ENCODE assay signal across 7 cellular contexts in genomic region chr11:34180814-34181165, GRCh38.
DNase-seq lines count a peak whose midpoint lies in the region; ATAC-seq, FAIRE-seq and TF ChIP-seq lines count a peak whose summit lies in the region.
"Not testable (repeated sequence)": the region's sequence is repeated elsewhere in the genome, so short reads cannot be mapped to it uniquely, and the experiment has no call there.

No MANE protein-coding gene starts in this region.

- H3K27me3 ChIP-seq in GM12878 (replicated peaks in 1 of 2; ENCODE audit: control insufficient read depth in 2 of 2, insufficient read depth in 2 of 2, low read length in 1 of 2), result not testable (repeated sequence)

- not testable (repeated sequence) for H3K36me3 ChIP-seq in GM12878 (ENCODE audit: control insufficient read depth in 2 of 2, insufficient read depth in 2 of 2, low read length in 1 of 2)

- not testable (repeated sequence) for DNase-seq in activated CD4-positive, alpha-beta memory T cell treated with anti-CD3 and anti-CD28 coated beads, Interleukin-2, amount 10 ng/mL, durations not matched to agents 7 days and 5 days; activated T-helper 1 cell treated with anti-CD3 and anti-CD28 coated beads, Interleukin-12 subunit alpha, Interleukin-12 subunit beta, Interleukin-2, Interleukin-4 antibody, amounts not matched to agents 30 ng/mL and 10 ng/mL and 1 ng/mL, durations not matched to agents 14 hours and 24 hours and 36 hours (ENCODE audit: low spot score); GM12878 (ENCODE audit: low read depth, low spot score); stimulated activated naive B cell treated with anti-CD40 and anti-IgM and Interleukin-4, amounts not matched to agents 10 μg/mL and 1 μg/mL and 100 μg/mL, for 72 hours

- not testable (repeated sequence) for TF ChIP-seq POLR2A in GM12878 (IDR thresholded peaks at IDR 0.05; ENCODE audit: low read depth, low read length)

- FAIRE-seq in GM12878 (lab: Jason Lieb, UNC), result not testable (repeated sequence)

- not testable (repeated sequence) for H3K79me2 ChIP-seq in GM12878 (ENCODE audit: control insufficient read depth, insufficient read depth, low read length)

- H3K4me2 ChIP-seq in GM12878 (ENCODE audit: control insufficient read depth, insufficient read depth), result peak overlapping the region; percentile 30; the same call in 1 of the 2 replicates

- not testable (repeated sequence) for H3K27me3 Mint-ChIP-seq in activated CD4-positive, alpha-beta memory T cell treated with anti-CD3 and anti-CD28 coated beads, Interleukin-2, amount 10 ng/mL, durations not matched to agents 7 days and 5 days; activated T-helper 1 cell treated with anti-CD3 and anti-CD28 coated beads, Interleukin-12 subunit alpha, Interleukin-12 subunit beta, Interleukin-2, Interleukin-4 antibody, amounts not matched to agents 30 ng/mL and 10 ng/mL and 1 ng/mL, durations not matched to agents 14 hours and 24 hours and 36 hours (ENCODE audit: insufficient read depth); stimulated activated naive B cell treated with anti-CD40 and anti-IgM and Interleukin-4, amounts not matched to agents 10 μg/mL and 1 μg/mL and 100 μg/mL, for 72 hours

- H2AFZ ChIP-seq in GM12878 (ENCODE audit: control insufficient read depth, low read depth, low read length), result peak overlapping the region; percentile 24; the same call in 1 of the 2 replicates

- H3K4me1 ChIP-seq in GM12878 (ENCODE audit: control insufficient read depth, insufficient read depth, low read length), result peaks cover 23% of the 10 kb centered on the region

- not testable (repeated sequence) for H3K4me3 Mint-ChIP-seq in activated CD4-positive, alpha-beta memory T cell treated with anti-CD3 and anti-CD28 coated beads, Interleukin-2, amount 10 ng/mL, durations not matched to agents 7 days and 5 days; activated T-helper 1 cell treated with anti-CD3 and anti-CD28 coated beads, Interleukin-12 subunit alpha, Interleukin-12 subunit beta, Interleukin-2, Interleukin-4 antibody, amounts not matched to agents 30 ng/mL and 10 ng/mL and 1 ng/mL, durations not matched to agents 14 hours and 24 hours and 36 hours; stimulated activated naive B cell treated with anti-CD40 and anti-IgM and Interleukin-4, amounts not matched to agents 10 μg/mL and 1 μg/mL and 100 μg/mL, for 72 hours

- not testable (repeated sequence) for H3K9me3 ChIP-seq in GM12878 (replicated peaks; ENCODE audit: control insufficient read depth, insufficient read depth, low read length)

- peak overlapping the region; percentile 28 for H3K27ac ChIP-seq in VCaP
- H3K27ac ChIP-seq in GM12878 (ENCODE audit: control insufficient read depth, insufficient read depth), result 0 out of 2 replicates have a peak overlapping the region, but pooled peaks have one; percentile 16

- RAD21 ChIA-PET in GM12878 (lab: Charles Lee; ENCODE audit: unreplicated experiment), result interaction anchor here (0.9 to 13.0 kb wide), 10 partner anchors 9 to 244 kb away, joined by 3 to 249 read pairs (median 4); partner anchors contain the start of gene ABTB2

- not testable (repeated sequence) for H4K20me1 ChIP-seq in GM12878 (ENCODE audit: control insufficient read depth, insufficient read depth)

- intact Hi-C loops in activated T-helper 1 cell treated with anti-CD3 and anti-CD28 coated beads, Interleukin-12 subunit alpha, Interleukin-12 subunit beta, Interleukin-2, Interleukin-4 antibody, amounts not matched to agents 30 ng/mL and 10 ng/mL and 1 ng/mL, durations not matched to agents 14 hours and 24 hours and 36 hours (cut with micrococcal nuclease), result loop anchor here (1.0 kb wide), 1 partner anchor 54 kb away; no protein-coding TSS in a partner anchor
- intact Hi-C loops in GM12878 (cut with micrococcal nuclease; ENCODE audit: unreplicated experiment), result loop anchor here (5.0 kb wide), 1 partner anchor 312 kb away; no protein-coding TSS in a partner anchor

- peak overlapping the region; percentile 31 for H3K27ac Mint-ChIP-seq in activated CD4-positive, alpha-beta memory T cell treated with anti-CD3 and anti-CD28 coated beads, Interleukin-2, amount 10 ng/mL, durations not matched to agents 7 days and 5 days
- peak overlapping the region; percentile 58 for H3K27ac Mint-ChIP-seq in activated T-helper 1 cell treated with anti-CD3 and anti-CD28 coated beads, Interleukin-12 subunit alpha, Interleukin-12 subunit beta, Interleukin-2, Interleukin-4 antibody, amounts not matched to agents 30 ng/mL and 10 ng/mL and 1 ng/mL, durations not matched to agents 14 hours and 24 hours and 36 hours
- peak overlapping the region; percentile 56 for H3K27ac Mint-ChIP-seq in stimulated activated naive B cell treated with anti-CD40 and anti-IgM and Interleukin-4, amounts not matched to agents 10 μg/mL and 1 μg/mL and 100 μg/mL, for 72 hours

- in situ Hi-C loops in GM12878 (cut with MboI), result not testable (repeated sequence)

- TF ChIP-seq EP300 in GM12878 (IDR thresholded peaks at IDR 0.05; ENCODE audit: borderline replicate concordance in 1 of 2, control insufficient read depth in 1 of 2, low read depth in 2 of 2, low read length in 2 of 2), result not testable (repeated sequence)

- not testable (repeated sequence) for TF ChIP-seq RAD21 in GM12878 (IDR thresholded peaks at IDR 0.05; ENCODE audit: insufficient read depth, low read depth, low read length)

- not testable (repeated sequence) for H3K4me3 ChIP-seq in GM12878

- not testable (repeated sequence) for H3K9me3 Mint-ChIP-seq in activated CD4-positive, alpha-beta memory T cell treated with anti-CD3 and anti-CD28 coated beads, Interleukin-2, amount 10 ng/mL, durations not matched to agents 7 days and 5 days; activated T-helper 1 cell treated with anti-CD3 and anti-CD28 coated beads, Interleukin-12 subunit alpha, Interleukin-12 subunit beta, Interleukin-2, Interleukin-4 antibody, amounts not matched to agents 30 ng/mL and 10 ng/mL and 1 ng/mL, durations not matched to agents 14 hours and 24 hours and 36 hours; stimulated activated naive B cell treated with anti-CD40 and anti-IgM and Interleukin-4, amounts not matched to agents 10 μg/mL and 1 μg/mL and 100 μg/mL, for 72 hours

- CTCF ChIA-PET in activated CD4-positive, alpha-beta memory T cell treated with anti-CD3 and anti-CD28 coated beads, Interleukin-2, amount 10 ng/mL, durations not matched to agents 7 days and 5 days (lab: Charles Lee), result not testable (repeated sequence)
- CTCF ChIA-PET in GM12878 (lab: Yijun Ruan, JAX), result interaction anchor here (1.0 to 10.5 kb wide), 9 partner anchors 8 to 288 kb away, joined by 3 to 167 read pairs (median 4); partner anchors contain the start of gene ABTB2

- BruUV-seq in GM12878 (replicated peaks; lab: Mats Ljungman, UMichigan), result not testable (repeated sequence)

- POLR2A ChIA-PET in activated CD4-positive, alpha-beta memory T cell treated with anti-CD3 and anti-CD28 coated beads, Interleukin-2, amount 10 ng/mL, durations not matched to agents 7 days and 5 days (lab: Charles Lee), result interaction anchor here (1.1 to 1.9 kb wide), 3 partner anchors 12 to 177 kb away, joined by 3 to 9 read pairs (median 3); partner anchors contain the start of gene ABTB2
- POLR2A ChIA-PET in GM12878 (lab: Charles Lee), result interaction anchor here (1.2 to 1.7 kb wide), 3 partner anchors 17 to 177 kb away, joined by 3 to 6 read pairs (median 3); partner anchors contain the start of gene ABTB2

- WGBS in GM12878 (ENCODE audit: insufficient coverage, insufficient replicate concordance, low lambda C conversion rate, missing lambda C conversion rate), result 5% methylated on average over 5 of the region's 5 CpGs

- ATAC-seq in GM18909 (IDR thresholded peaks at IDR 0.05; ENCODE audit: poor library complexity, unreplicated experiment), result peak; percentile 15
- ATAC-seq in HG02610 (IDR thresholded peaks at IDR 0.05; ENCODE audit: unreplicated experiment), result peak; percentile 14
- ATAC-seq in GM12878, result peak; percentile 16; the same call in 2 of the 3 replicates
- peak in 1 of 2 donors; percentile 2 for ATAC-seq in stimulated activated naive B cell treated with anti-CD40 and anti-IgM and Interleukin-4, amounts not matched to agents 10 μg/mL and 1 μg/mL and 100 μg/mL, for 72 hours (replicated peaks)

- H3K36me3 Mint-ChIP-seq in activated CD4-positive, alpha-beta memory T cell treated with anti-CD3 and anti-CD28 coated beads, Interleukin-2, amount 10 ng/mL, durations not matched to agents 7 days and 5 days (ENCODE audit: low read depth); activated T-helper 1 cell treated with anti-CD3 and anti-CD28 coated beads, Interleukin-12 subunit alpha, Interleukin-12 subunit beta, Interleukin-2, Interleukin-4 antibody, amounts not matched to agents 30 ng/mL and 10 ng/mL and 1 ng/mL, durations not matched to agents 14 hours and 24 hours and 36 hours (ENCODE audit: low read depth): not testable (repeated sequence)
- H3K36me3 Mint-ChIP-seq in stimulated activated naive B cell treated with anti-CD40 and anti-IgM and Interleukin-4, amounts not matched to agents 10 μg/mL and 1 μg/mL and 100 μg/mL, for 72 hours, result peaks cover 20 to 43% of the 10 kb centered on the region in 2 donors

- H3K4me1 Mint-ChIP-seq in activated CD4-positive, alpha-beta memory T cell treated with anti-CD3 and anti-CD28 coated beads, Interleukin-2, amount 10 ng/mL, durations not matched to agents 7 days and 5 days, result peaks cover 22% of the 10 kb centered on the region
- H3K4me1 Mint-ChIP-seq in activated T-helper 1 cell treated with anti-CD3 and anti-CD28 coated beads, Interleukin-12 subunit alpha, Interleukin-12 subunit beta, Interleukin-2, Interleukin-4 antibody, amounts not matched to agents 30 ng/mL and 10 ng/mL and 1 ng/mL, durations not matched to agents 14 hours and 24 hours and 36 hours (ENCODE audit: low read depth), result peaks cover 37% of the 10 kb centered on the region
- peaks cover 50 to 80% of the 10 kb centered on the region in 2 donors for H3K4me1 Mint-ChIP-seq in stimulated activated naive B cell treated with anti-CD40 and anti-IgM and Interleukin-4, amounts not matched to agents 10 μg/mL and 1 μg/mL and 100 μg/mL, for 72 hours

- not testable (repeated sequence) for H3K9ac ChIP-seq in GM12878 (ENCODE audit: control insufficient read depth, insufficient read depth, low read length)

- TF ChIP-seq CTCF in VCaP (conservative IDR thresholded peaks at IDR 0.05); GM12878 (IDR thresholded peaks at IDR 0.05 in 2 of 3, conservative IDR thresholded peaks at IDR 0.05 in 1 of 3; ENCODE audit: control insufficient read depth in 2 of 3, extremely low read depth in 1 of 3, insufficient read depth in 1 of 3, low read depth in 3 of 3, low read length in 3 of 3): not testable (repeated sequence)

- SMC1A ChIA-PET in GM12878 (lab: Charles Lee; ENCODE audit: uncharacterized antibody, unreplicated experiment), result interaction anchor here (1.0 to 11.3 kb wide), 9 partner anchors 23 to 312 kb away, joined by 3 to 192 read pairs (median 4); partner anchors contain the start of gene ABTB2
